17 cellular contexts compared by ENCODE assay signal in genomic region chr7:143286522-143286890, GRCh38. TPM values are rescaled to one million over a fixed set of nuclear protein-coding genes. Genes with fewer than 3 reads are reported as not detected.
A peak's percentile ranks its signal among the peaks of the same experiment; 100 is the strongest.
DNase-seq lines count a peak whose midpoint lies in the region; ATAC-seq lines count a peak whose summit lies in the region.
"Had no signal": no experiment of that assay in that cellular context is flagged by ENCODE, and none has a peak within 500 bp of the region (broad histone marks: within the 10 kb centered on the region; RNA-seq: fewer than 3 reads in every experiment).

No MANE protein-coding gene starts in this region.

- no peak for DNase-seq in activated T-cell treated with anti-CD3 and anti-CD28 coated beads, Interleukin-2, amount 50 U/mL, for 4 hours
- no peak for DNase-seq in activated T-cell treated with anti-CD3 and anti-CD28 coated beads, Interleukin-2, amount 50 U/mL, for 1 hour
- no peak for DNase-seq in activated T-helper 1 cell treated with anti-CD3 and anti-CD28 coated beads, Interleukin-12 subunit alpha, Interleukin-12 subunit beta, Interleukin-2, Interleukin-4 antibody, amounts not matched to agents 30 ng/mL and 10 ng/mL and 1 ng/mL, durations not matched to agents 14 hours and 24 hours and 36 hours (ENCODE audit: low spot score)
- DNase-seq in immature natural killer cell (no peak), superior temporal gyrus (ENCODE audit: extremely low spot score) (peak; percentile 68), NCI-H69 (lab: John Stamatoyannopoulos, UW) (no peak), DMS79 treated with DMSO at 0.1 percent for 48 hours (lab: John Stamatoyannopoulos, UW) (no peak)
- DNase-seq: activated naive CD4-positive, alpha-beta T cell treated with anti-CD3 and anti-CD28 coated beads, Interleukin-2, amount 10 ng/mL, durations not matched to agents 7 days and 5 days; NCI-H1105; PC-3; SK-N-SH; stimulated activated naive CD4-positive, alpha-beta T cell had no signal

- intact Hi-C loops in activated T-helper 1 cell treated with anti-CD3 and anti-CD28 coated beads, Interleukin-12 subunit alpha, Interleukin-12 subunit beta, Interleukin-2, Interleukin-4 antibody, amounts not matched to agents 30 ng/mL and 10 ng/mL and 1 ng/mL, durations not matched to agents 14 hours and 24 hours and 36 hours (cut with micrococcal nuclease), result loop anchor here (5.0 to 10.0 kb wide), 3 partner anchors 616 to 1552 kb away; partner anchors contain the start of genes SSBP1 and TCAF1

- no peaks in the 10 kb centered on the region for H3K9me3 Mint-ChIP-seq in activated T-cell treated with anti-CD3 and anti-CD28 coated beads, Interleukin-2, amount 50 U/mL, for 4 hours
- H3K9me3 Mint-ChIP-seq in activated T-helper 1 cell treated with anti-CD3 and anti-CD28 coated beads, Interleukin-12 subunit alpha, Interleukin-12 subunit beta, Interleukin-2, Interleukin-4 antibody, amounts not matched to agents 30 ng/mL and 10 ng/mL and 1 ng/mL, durations not matched to agents 14 hours and 24 hours and 36 hours, result peaks cover 4% of the 10 kb centered on the region
- no peaks in the 10 kb centered on the region for H3K9me3 Mint-ChIP-seq in immature natural killer cell

- no peaks in the 10 kb centered on the region for H3K27me3 Mint-ChIP-seq in activated T-cell treated with anti-CD3 and anti-CD28 coated beads, Interleukin-2, amount 50 U/mL, for 4 hours (ENCODE audit: low read depth)
- no peaks in the 10 kb centered on the region for H3K27me3 Mint-ChIP-seq in activated T-helper 1 cell treated with anti-CD3 and anti-CD28 coated beads, Interleukin-12 subunit alpha, Interleukin-12 subunit beta, Interleukin-2, Interleukin-4 antibody, amounts not matched to agents 30 ng/mL and 10 ng/mL and 1 ng/mL, durations not matched to agents 14 hours and 24 hours and 36 hours (ENCODE audit: insufficient read depth)
- peaks cover 4 to 9% (median 5%) of the 10 kb centered on the region in 3 donors for H3K27me3 Mint-ChIP-seq in immature natural killer cell (ENCODE audit: low read depth in 3 of 3)
- H3K27me3 Mint-ChIP-seq: progenitor cell of endocrine pancreas had no signal

- peaks cover 10% of the 10 kb centered on the region for H3K36me3 Mint-ChIP-seq in activated T-cell treated with anti-CD3 and anti-CD28 coated beads, Interleukin-2, amount 50 U/mL, for 4 hours (ENCODE audit: insufficient read depth)
- peaks cover 23% of the 10 kb centered on the region for H3K36me3 Mint-ChIP-seq in activated T-helper 1 cell treated with anti-CD3 and anti-CD28 coated beads, Interleukin-12 subunit alpha, Interleukin-12 subunit beta, Interleukin-2, Interleukin-4 antibody, amounts not matched to agents 30 ng/mL and 10 ng/mL and 1 ng/mL, durations not matched to agents 14 hours and 24 hours and 36 hours (ENCODE audit: low read depth)
- peaks cover 0 to 2% (median 0%) of the 10 kb centered on the region in 3 donors for H3K36me3 Mint-ChIP-seq in immature natural killer cell

- peak overlapping the region; percentile 12 for H3K4me3 Mint-ChIP-seq in activated T-cell treated with anti-CD3 and anti-CD28 coated beads, Interleukin-2, amount 50 U/mL, for 4 hours
- peak overlapping the region; percentile 43 for H3K4me3 Mint-ChIP-seq in activated T-helper 1 cell treated with anti-CD3 and anti-CD28 coated beads, Interleukin-12 subunit alpha, Interleukin-12 subunit beta, Interleukin-2, Interleukin-4 antibody, amounts not matched to agents 30 ng/mL and 10 ng/mL and 1 ng/mL, durations not matched to agents 14 hours and 24 hours and 36 hours
- peak overlapping the region in 4 of 5 donors; percentile 75 to 94 (median 90) for H3K4me3 Mint-ChIP-seq in immature natural killer cell

- H3K4me1 Mint-ChIP-seq in activated T-cell treated with anti-CD3 and anti-CD28 coated beads, Interleukin-2, amount 50 U/mL, for 4 hours (ENCODE audit: low read depth), result peaks cover 52% of the 10 kb centered on the region
- peaks cover 65% of the 10 kb centered on the region for H3K4me1 Mint-ChIP-seq in activated T-helper 1 cell treated with anti-CD3 and anti-CD28 coated beads, Interleukin-12 subunit alpha, Interleukin-12 subunit beta, Interleukin-2, Interleukin-4 antibody, amounts not matched to agents 30 ng/mL and 10 ng/mL and 1 ng/mL, durations not matched to agents 14 hours and 24 hours and 36 hours (ENCODE audit: low read depth)
- H3K4me1 Mint-ChIP-seq in immature natural killer cell, result peaks cover 39 to 46% of the 10 kb centered on the region in 2 donors

- H3K27ac Mint-ChIP-seq in activated T-helper 1 cell treated with anti-CD3 and anti-CD28 coated beads, Interleukin-12 subunit alpha, Interleukin-12 subunit beta, Interleukin-2, Interleukin-4 antibody, amounts not matched to agents 30 ng/mL and 10 ng/mL and 1 ng/mL, durations not matched to agents 14 hours and 24 hours and 36 hours, result no peak overlapping the region
- H3K27ac Mint-ChIP-seq in immature natural killer cell, result peak overlapping the region in 2 of 6 donors; percentile 33 to 82
- H3K27ac Mint-ChIP-seq: progenitor cell of endocrine pancreas had no signal

- ATAC-seq in activated T-cell treated with anti-CD3 and anti-CD28 coated beads, Interleukin-2, amount 50 U/mL, for 4 hours, result no peak
- no peak for ATAC-seq in GM18907 (IDR thresholded peaks at IDR 0.05; ENCODE audit: unreplicated experiment)
- ATAC-seq: PC-3 had no signal

RNA-seq across cellular contexts. Expression of gene CASP2, which starts 1.6 kb away (rescaled TPM):
- 10 to 100 TPM; 82.2 to 90.5 (median 88.6) TPM for total RNA-seq in activated T-cell treated with anti-CD3 and anti-CD28 coated beads, Interleukin-2, amount 50 U/mL, for 4 hours
- 107 and 110 TPM in 2 replicates for total RNA-seq in activated T-helper 1 cell treated with anti-CD3 and anti-CD28 coated beads, Interleukin-12 subunit alpha, Interleukin-12 subunit beta, Interleukin-2, Interleukin-4 antibody, amounts not matched to agents 30 ng/mL and 10 ng/mL and 1 ng/mL, durations not matched to agents 14 hours and 24 hours and 36 hours
- 10 to 100 TPM in 1 of 3 donors, 1 to 10 TPM in 2; 8.8 to 24.2 (median 9.8) TPM for polyA plus RNA-seq in immature natural killer cell

RNA-seq across cellular contexts. Expression of gene TMEM139, which starts 1.7 kb away (rescaled TPM):
- under 1 TPM in 2 of 3 donors, not detected in 1; 0.19 to 0.32 TPM for total RNA-seq in activated T-cell treated with anti-CD3 and anti-CD28 coated beads, Interleukin-2, amount 50 U/mL, for 4 hours
- 0.73 TPM in 1 of 2 replicates, not detected in the other for total RNA-seq in activated T-helper 1 cell treated with anti-CD3 and anti-CD28 coated beads, Interleukin-12 subunit alpha, Interleukin-12 subunit beta, Interleukin-2, Interleukin-4 antibody, amounts not matched to agents 30 ng/mL and 10 ng/mL and 1 ng/mL, durations not matched to agents 14 hours and 24 hours and 36 hours
- not detected for polyA plus RNA-seq in immature natural killer cell
- total RNA-seq: A673, fibroblast of villous mesenchyme had no signal

RNA-seq across cellular contexts. Expression of gene GSTK1, which starts 23.3 kb away (rescaled TPM):
- 10 to 100 TPM; 90.4 to 97.2 (median 96.5) TPM for total RNA-seq in activated T-cell treated with anti-CD3 and anti-CD28 coated beads, Interleukin-2, amount 50 U/mL, for 4 hours
- 134 and 135 TPM in 2 replicates for total RNA-seq in activated T-helper 1 cell treated with anti-CD3 and anti-CD28 coated beads, Interleukin-12 subunit alpha, Interleukin-12 subunit beta, Interleukin-2, Interleukin-4 antibody, amounts not matched to agents 30 ng/mL and 10 ng/mL and 1 ng/mL, durations not matched to agents 14 hours and 24 hours and 36 hours
- 100 to 1,000 TPM; 238 to 266 (median 252) TPM for polyA plus RNA-seq in immature natural killer cell

RNA-seq across cellular contexts. Expression of gene CLCN1, which starts 29.4 kb away (rescaled TPM):
- total RNA-seq in activated T-cell treated with anti-CD3 and anti-CD28 coated beads, Interleukin-2, amount 50 U/mL, for 4 hours, result not detected
- total RNA-seq in activated T-helper 1 cell treated with anti-CD3 and anti-CD28 coated beads, Interleukin-12 subunit alpha, Interleukin-12 subunit beta, Interleukin-2, Interleukin-4 antibody, amounts not matched to agents 30 ng/mL and 10 ng/mL and 1 ng/mL, durations not matched to agents 14 hours and 24 hours and 36 hours, result not detected in 2 replicates
- polyA plus RNA-seq in immature natural killer cell, result under 1 TPM in 1 of 3 donors, not detected in 2; 0.07 TPM
- total RNA-seq: A673; activated CD8-positive, alpha-beta memory T cell treated with anti-CD3 and anti-CD28 coated beads for 36 hours had no signal

Comparison
In these comparisons a context has a peak if more than half of its experiments do, and no peak if none do; other contexts are left out.
1. H3K4me3 Mint-ChIP-seq: peak in every context shown above with its lines; median percentile 90 in immature natural killer cell; 43 in activated T-helper 1 cell treated with anti-CD3 and anti-CD28 coated beads, Interleukin-12 subunit alpha, Interleukin-12 subunit beta, Interleukin-2, Interleukin-4 antibody, amounts not matched to agents 30 ng/mL and 10 ng/mL and 1 ng/mL, durations not matched to agents 14 hours and 24 hours and 36 hours; 12 in activated T-cell treated with anti-CD3 and anti-CD28 coated beads, Interleukin-2, amount 50 U/mL, for 4 hours.